In genomic region chr15:42032376-42033213, GRCh38 we compare ENCODE assay signal across 27 cellular contexts. TPM values are rescaled to one million over a fixed set of nuclear protein-coding genes. Genes with fewer than 3 reads are reported as not detected.
DNase-seq lines count a peak whose midpoint lies in the region; ATAC-seq, FAIRE-seq and TF ChIP-seq lines count a peak whose summit lies in the region.
"Had no signal": no experiment of that assay in that cellular context is flagged by ENCODE, and none has a peak within 500 bp of the region (broad histone marks: within the 10 kb centered on the region; RNA-seq: fewer than 3 reads in every experiment).

No MANE protein-coding gene starts in this region.

- ATAC-seq in activated naive CD4-positive, alpha-beta T cell treated with anti-CD3 and anti-CD28 coated beads, Interleukin-2, amount 50 U/mL, for 72 hours, result no peak
- ATAC-seq in RWPE2 (ENCODE audit: low read depth), result no peak
- peak; percentile 23 to 34 for ATAC-seq in gastrocnemius medialis
- ATAC-seq: activated CD8-positive, alpha-beta memory T cell treated with anti-CD3 and anti-CD28 coated beads, Interleukin-2, amount 10 ng/mL, durations not matched to agents 7 days and 5 days; GM23338; Panc1 had no signal

- TF ChIP-seq POLR2A in GM12891 (IDR thresholded peaks at IDR 0.05; ENCODE audit: low read depth, low read length) (no peak), gastrocnemius medialis (IDR thresholded peaks at IDR 0.05) (no peak)

- H3K36me3 Mint-ChIP-seq in activated naive CD4-positive, alpha-beta T cell treated with anti-CD3 and anti-CD28 coated beads, Interleukin-2, amount 50 U/mL, for 72 hours, result peaks cover 0 to 10% of the 10 kb centered on the region in 2 donors
- H3K36me3 Mint-ChIP-seq: activated CD8-positive, alpha-beta memory T cell treated with anti-CD3 and anti-CD28 coated beads, Interleukin-2, amount 10 ng/mL, durations not matched to agents 7 days and 5 days had no signal

- no peaks in the 10 kb centered on the region for H3K27me3 ChIP-seq in RWPE2 (ENCODE audit: insufficient read depth, poor library complexity, severe bottlenecking)
- H3K27me3 ChIP-seq in gastrocnemius medialis, result no peaks in the 10 kb centered on the region

- H3K27ac ChIP-seq in RWPE2 (ENCODE audit: poor library complexity, severe bottlenecking) (peak overlapping the region; percentile 84), gastrocnemius medialis (peak overlapping the region; percentile 56 to 72 (median 64))
- H3K27ac ChIP-seq: thoracic aorta had no signal

- peak overlapping the region; percentile 30 to 47 for H3K27ac Mint-ChIP-seq in activated naive CD4-positive, alpha-beta T cell treated with anti-CD3 and anti-CD28 coated beads, Interleukin-2, amount 50 U/mL, for 72 hours
- H3K27ac Mint-ChIP-seq: activated CD8-positive, alpha-beta memory T cell treated with anti-CD3 and anti-CD28 coated beads, Interleukin-2, amount 10 ng/mL, durations not matched to agents 7 days and 5 days; GM23338 had no signal

- no peak for TF ChIP-seq CTCF in RWPE2 (IDR thresholded peaks at IDR 0.05; ENCODE audit: poor library complexity, severe bottlenecking)
- TF ChIP-seq CTCF in gastrocnemius medialis (IDR thresholded peaks at IDR 0.05 in 4 of 5, conservative IDR thresholded peaks at IDR 0.05 in 1 of 5), result no peak

- intact Hi-C loops in gastrocnemius medialis (cut with DNase I; ENCODE audit: low total_unique reads), result no loop called here

- DNase-seq in activated naive CD4-positive, alpha-beta T cell treated with anti-CD3 and anti-CD28 coated beads, Interleukin-2, amount 50 U/mL, for 72 hours (ENCODE audit: low spot score in 2 of 2), result peak in 1 of 2 donors; percentile 16
- no peak for DNase-seq in activated naive CD4-positive, alpha-beta T cell treated with Interleukin-2 at 50 U/mL for 16 hours
- DNase-seq in GM12891 (ENCODE audit: insufficient read length, low spot score), result no peak
- peak; percentile 47 for DNase-seq in RWPE2 (ENCODE audit: low spot score)
- no peak for DNase-seq in gastrocnemius medialis
- DNase-seq in LoVo (ENCODE audit: low spot score), result no peak
- no peak for DNase-seq in GM19238 (ENCODE audit: insufficient read length, low spot score)
- no peak for DNase-seq in COLO668 (lab: John Stamatoyannopoulos, UW; ENCODE audit: unreplicated experiment)
- DNase-seq: activated CD4-positive, alpha-beta T cell treated with anti-CD3 and anti-CD28 coated beads for 4 hours; activated CD8-positive, alpha-beta memory T cell treated with anti-CD3 and anti-CD28 coated beads, Interleukin-2, amount 10 ng/mL, durations not matched to agents 7 days and 5 days; C1 segment of cervical spinal cord; head of caudate nucleus; Karpas-422; left cardiac atrium; mesenchymal stem cell; NCI-H2171; NCI-H524; NK-92 treated with Interleukin-12 subunit alpha and Interleukin-12 subunit beta, amount 100 ng/mL, for 24 hours; stimulated activated CD4-positive, alpha-beta T cell treated with anti-CD3 and anti-CD28 coated beads, Interleukin-2, amount 100 ng/mL, for 24 hours had no signal

- H3K4me3 ChIP-seq in RWPE2 (ENCODE audit: severe bottlenecking), result no peak overlapping the region
- H3K4me3 ChIP-seq in gastrocnemius medialis, result no peak overlapping the region
- H3K4me3 ChIP-seq: GM23338, smooth muscle cell, thoracic aorta had no signal

- in situ Hi-C loops in gastrocnemius medialis (cut with MboI; ENCODE audit: low sequenced_read_pairs in 4 of 4), result no loop called here

- no peaks in the 10 kb centered on the region for H3K9me3 ChIP-seq in RWPE2 (ENCODE audit: severe bottlenecking)
- H3K9me3 ChIP-seq in gastrocnemius medialis, result no peaks in the 10 kb centered on the region
- H3K9me3 ChIP-seq: thoracic aorta had no signal

- peak; percentile 85 for FAIRE-seq in GM12891 (lab: Jason Lieb, UNC)

- peaks cover 38% of the 10 kb centered on the region for H3K4me1 ChIP-seq in RWPE2 (ENCODE audit: insufficient read depth, poor library complexity, severe bottlenecking)
- H3K4me1 ChIP-seq in gastrocnemius medialis, result peaks cover 24 to 31% of the 10 kb centered on the region in 2 donors

- H3K36me3 ChIP-seq in RWPE2 (ENCODE audit: low read depth) (no peaks in the 10 kb centered on the region), gastrocnemius medialis (no peaks in the 10 kb centered on the region)
- H3K36me3 ChIP-seq: thoracic aorta had no signal

- H3K9me3 Mint-ChIP-seq in activated naive CD4-positive, alpha-beta T cell treated with anti-CD3 and anti-CD28 coated beads, Interleukin-2, amount 50 U/mL, for 72 hours, result no peaks in the 10 kb centered on the region

TF ChIP-seq in GM12891, 5 proteins besides CTCF, POLR2A, EP300 and RAD21:
- TF ChIP-seq POU2F2 (IDR thresholded peaks at IDR 0.05; ENCODE audit: low read depth, low read length), result no peak
- TF ChIP-seq POLR2AphosphoS5 (IDR thresholded peaks at IDR 0.05; ENCODE audit: low read depth, low read length), result no peak
- TF ChIP-seq PAX5 (IDR thresholded peaks at IDR 0.05; ENCODE audit: insufficient read depth, low read length, severe bottlenecking), result no peak
- TF ChIP-seq TAF1 (IDR thresholded peaks at IDR 0.05; ENCODE audit: low read depth, low read length), result no peak
- TF ChIP-seq SPI1 (IDR thresholded peaks at IDR 0.05; ENCODE audit: low read depth, low read length), result no peak

RNA-seq across cellular contexts. Expression of gene PLA2G4E, which starts 11.8 kb away (rescaled TPM):
- not detected for total RNA-seq in activated naive CD4-positive, alpha-beta T cell treated with anti-CD3 and anti-CD28 coated beads, Interleukin-2, amount 50 U/mL, for 72 hours
- 0.04 TPM for polyA plus RNA-seq in GM12891 (2012; ENCODE audit: low read depth, missing spikeins)
- not detected for total RNA-seq in gastrocnemius medialis
- total RNA-seq: chondrocyte; GM23338; myocyte; SK-MEL-5; T-helper 1 cell treated with Interleukin-12 subunit alpha and Interleukin-12 subunit beta and Interleukin-4 antibody, amounts not matched to agents 30 ng/mL and 1 ng/mL, for 36 hours; thoracic aorta had no signal
- polyA plus RNA-seq: GM23338, smooth muscle cell had no signal

Comparison
In these comparisons a context has a peak if more than half of its experiments do, and no peak if none do; other contexts are left out.
1. ATAC-seq: peak in gastrocnemius medialis (2 of 2); none in activated naive CD4-positive, alpha-beta T cell treated with anti-CD3 and anti-CD28 coated beads, Interleukin-2, amount 50 U/mL, for 72 hours (0 of 2) and RWPE2 (single experiment).